ENCODE assay signal across 10 cellular contexts in the genomic region with DNA sequence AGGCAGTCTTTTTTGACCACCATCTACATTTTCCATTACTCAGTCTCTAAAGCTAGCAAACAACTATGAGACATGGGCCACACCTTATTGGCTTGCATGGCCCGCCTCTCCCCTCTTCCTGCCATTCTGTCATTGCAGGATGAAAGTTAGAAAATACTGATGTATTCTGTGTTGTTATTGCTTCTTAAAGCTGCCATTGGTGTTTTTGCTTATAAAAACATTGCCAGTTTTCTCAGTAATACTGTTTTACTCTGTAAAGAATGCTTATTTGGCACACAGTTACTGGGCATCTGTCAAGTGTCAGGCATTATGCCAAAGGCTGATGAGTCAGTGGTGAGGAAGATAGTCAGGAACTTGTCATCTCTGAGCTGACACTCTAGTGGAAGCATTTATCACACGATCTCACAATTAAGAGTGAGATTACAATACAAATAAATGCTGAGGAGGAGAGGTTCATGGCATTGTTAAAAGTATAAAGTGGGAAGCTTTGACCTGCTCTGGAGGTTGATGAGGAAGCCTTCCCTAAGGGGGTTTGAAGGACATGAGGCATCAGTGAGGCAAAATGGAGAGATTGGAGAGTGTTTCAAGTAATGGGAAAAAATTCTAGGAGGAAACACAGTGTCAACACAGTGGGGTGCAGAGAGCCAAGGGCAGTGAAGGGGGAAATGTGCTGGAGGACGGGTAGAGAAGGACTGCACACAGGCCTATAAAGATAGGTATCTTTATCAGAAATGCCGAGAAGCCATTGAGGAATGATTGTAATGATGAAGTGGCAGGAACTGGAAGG. TPM values are rescaled to one million over a fixed set of nuclear protein-coding genes. Genes with fewer than 3 reads are reported as not detected.
A peak's percentile ranks its signal among the peaks of the same experiment; 100 is the strongest.
DNase-seq lines count a peak whose midpoint lies in the region; ATAC-seq and TF ChIP-seq lines count a peak whose summit lies in the region.
"Had no signal": no experiment of that assay in that cellular context is flagged by ENCODE, and none has a peak within 500 bp of the region (broad histone marks: within the 10 kb centered on the region; RNA-seq: fewer than 3 reads in every experiment).

No MANE protein-coding gene starts in this region.

- H3K4me3 ChIP-seq in fibroblast of the aortic adventitia (ENCODE audit: low read depth, low read length) (no peak overlapping the region), testis (no peak overlapping the region)
- H3K4me3 ChIP-seq: upper lobe of left lung had no signal

- peak in 2 of 3 donors; percentile 9 to 33 for DNase-seq in stimulated activated CD4-positive, alpha-beta T cell treated with anti-CD3 and anti-CD28 coated beads, Interleukin-12 subunit alpha, Interleukin-12 subunit beta, amount 100 ng/mL, for 48 hours (ENCODE audit: low read depth in 2 of 3, low spot score in 1 of 3)
- no peak for DNase-seq in stimulated activated CD4-positive, alpha-beta T cell treated with anti-CD3 and anti-CD28 coated beads, Interleukin-2, amount 100 ng/mL, for 48 hours
- DNase-seq in SHP77 treated with DMSO at 0.1 percent for 48 hours (lab: John Stamatoyannopoulos, UW) (peak; percentile 20), fibroblast of the aortic adventitia (ENCODE audit: low read depth) (peak; percentile 62), testis (peak; percentile 50)
- DNase-seq in stimulated activated naive CD4-positive, alpha-beta T cell (lab: John Stamatoyannopoulos, UW), result no peak
- DNase-seq: activated CD8-positive, alpha-beta memory T cell treated with anti-CD3 and anti-CD28 coated beads, Interleukin-2, amount 50 U/mL, for 4 hours; upper lobe of left lung had no signal

- TF ChIP-seq POLR2A in testis (IDR thresholded peaks at IDR 0.05), result no peak

- no peak for TF ChIP-seq CTCF in fibroblast of the aortic adventitia (IDR thresholded peaks at IDR 0.05; ENCODE audit: insufficient read depth, low read length)
- no peak for TF ChIP-seq CTCF in testis (IDR thresholded peaks at IDR 0.05)

- intact Hi-C loops in testis (cut with DNase I; ENCODE audit: low total_unique reads), result no loop called here

- H3K4me1 ChIP-seq in testis, result no peaks in the 10 kb centered on the region
- H3K4me1 ChIP-seq: upper lobe of left lung had no signal

- H3K9me3 ChIP-seq in testis, result no peaks in the 10 kb centered on the region
- H3K9me3 ChIP-seq: upper lobe of left lung had no signal

- 72 to 80% methylated on average over 4 of the region's 4 CpGs for WGBS in testis, 2 donors

- H3K27ac ChIP-seq in testis, result no peak overlapping the region
- H3K27ac ChIP-seq: upper lobe of left lung had no signal

- H3K36me3 ChIP-seq in testis (ENCODE audit: low read depth, missing control alignments), result no peaks in the 10 kb centered on the region
- H3K36me3 ChIP-seq: upper lobe of left lung had no signal

- H3K27me3 ChIP-seq in testis, result no peaks in the 10 kb centered on the region
- H3K27me3 ChIP-seq: upper lobe of left lung had no signal

- ATAC-seq in HG03095 (IDR thresholded peaks at IDR 0.05; ENCODE audit: unreplicated experiment) (no peak), GM18868 (IDR thresholded peaks at IDR 0.05; ENCODE audit: unreplicated experiment) (no peak)

RNA-seq across cellular contexts. Expression of gene KLHL32, which starts 14.7 kb away (rescaled TPM):
- 0.18 TPM in 1 of 2 replicates, not detected in the other for total RNA-seq in fibroblast of the aortic adventitia (ENCODE audit: low replicate concordance)
- total RNA-seq in testis, result 1 to 10 TPM; 4.6 to 8.6 TPM
- 2.5 TPM for polyA plus RNA-seq in testis (ENCODE audit: insufficient read depth, low read depth, low replicate concordance)

RNA-seq across cellular contexts. Expression of gene NDUFAF4, which starts 41.5 kb away (rescaled TPM):
- 19.3 and 22.2 TPM in 2 replicates for total RNA-seq in fibroblast of the aortic adventitia (ENCODE audit: low replicate concordance)
- total RNA-seq in testis, result 10 to 100 TPM; 19.0 to 19.1 TPM
- 22.2 TPM for polyA plus RNA-seq in testis (ENCODE audit: insufficient read depth, low read depth, low replicate concordance)

Comparison
In these comparisons a context has a peak if more than half of its experiments do, and no peak if none do; other contexts are left out.
1. DNase-seq: peak in stimulated activated CD4-positive, alpha-beta T cell treated with anti-CD3 and anti-CD28 coated beads, Interleukin-12 subunit alpha, Interleukin-12 subunit beta, amount 100 ng/mL, for 48 hours (2 of 3), SHP77 treated with DMSO at 0.1 percent for 48 hours (single experiment), fibroblast of the aortic adventitia (single experiment) and testis (single experiment); none in stimulated activated CD4-positive, alpha-beta T cell treated with anti-CD3 and anti-CD28 coated beads, Interleukin-2, amount 100 ng/mL, for 48 hours (0 of 2) and stimulated activated naive CD4-positive, alpha-beta T cell (0 of 6).